Comparison of ENCODE assay signal across 22 cellular contexts in the genomic region with DNA sequence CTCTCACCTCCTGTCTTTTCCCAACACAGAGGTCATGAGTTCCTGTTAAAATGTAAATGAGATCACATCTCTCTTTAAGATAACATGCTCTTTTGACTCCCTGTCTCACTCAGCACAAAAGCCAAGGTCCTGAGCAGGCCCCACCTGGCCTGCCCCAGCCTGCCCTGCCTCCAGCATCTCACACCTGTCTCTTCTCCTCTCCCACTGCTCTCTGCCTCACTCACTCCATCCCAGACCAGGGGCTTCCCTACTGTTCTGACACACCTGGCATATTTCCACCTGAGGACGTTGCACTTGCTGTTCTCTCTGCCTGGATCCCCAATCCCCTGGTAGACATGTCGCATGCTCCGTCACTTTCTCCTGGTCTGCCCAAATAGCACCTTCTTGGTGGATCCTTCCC.
"Had no signal": no experiment of that assay in that cellular context is flagged by ENCODE, and none has a peak within 500 bp of the region (broad histone marks: within the 10 kb centered on the region; RNA-seq: fewer than 3 reads in every experiment).

No MANE protein-coding gene starts in this region.

- H3K27ac Mint-ChIP-seq: activated naive CD4-positive, alpha-beta T cell treated with anti-CD3 and anti-CD28 coated beads, Interleukin-2, amount 10 ng/mL, durations not matched to agents 7 days and 5 days; activated naive CD8-positive, alpha-beta T cell treated with anti-CD3 and anti-CD28 coated beads, Interleukin-2, amount 10 ng/mL, durations not matched to agents 7 days and 5 days; stimulated activated naive B cell treated with anti-CD40 and anti-IgM and Interleukin-4, amounts not matched to agents 10 μg/mL and 1 μg/mL and 100 μg/mL, for 72 hours had no signal

- ATAC-seq: activated CD4-positive, CD25-positive, alpha-beta regulatory T cell treated with anti-CD3 and anti-CD28 coated beads, Interleukin-2, amount 50 U/mL, for 24 hours; foreskin keratinocyte; heart right ventricle; left lung; pancreas; stimulated activated naive B cell treated with anti-CD40 and anti-IgM and Interleukin-4, amounts not matched to agents 10 μg/mL and 1 μg/mL and 100 μg/mL, for 72 hours had no signal

- H3K4me3 Mint-ChIP-seq: activated naive CD4-positive, alpha-beta T cell treated with anti-CD3 and anti-CD28 coated beads, Interleukin-2, amount 10 ng/mL, durations not matched to agents 7 days and 5 days; activated naive CD8-positive, alpha-beta T cell treated with anti-CD3 and anti-CD28 coated beads, Interleukin-2, amount 10 ng/mL, durations not matched to agents 7 days and 5 days; stimulated activated naive B cell treated with anti-CD40 and anti-IgM and Interleukin-4, amounts not matched to agents 10 μg/mL and 1 μg/mL and 100 μg/mL, for 72 hours had no signal

- H3K4me1 Mint-ChIP-seq: activated naive CD4-positive, alpha-beta T cell treated with anti-CD3 and anti-CD28 coated beads, Interleukin-2, amount 10 ng/mL, durations not matched to agents 7 days and 5 days; activated naive CD8-positive, alpha-beta T cell treated with anti-CD3 and anti-CD28 coated beads, Interleukin-2, amount 10 ng/mL, durations not matched to agents 7 days and 5 days; stimulated activated naive B cell treated with anti-CD40 and anti-IgM and Interleukin-4, amounts not matched to agents 10 μg/mL and 1 μg/mL and 100 μg/mL, for 72 hours had no signal

- DNase-seq: activated CD4-positive, alpha-beta T cell treated with anti-CD3 and anti-CD28 coated beads for 48 hours; activated CD4-positive, alpha-beta T cell treated with anti-CD3 and anti-CD28 coated beads, Interleukin-2, amount 50 U/mL, for 48 hours; activated CD8-positive, alpha-beta memory T cell treated with anti-CD3 and anti-CD28 coated beads for 24 hours; activated effector memory CD4-positive, alpha-beta T cell treated with anti-CD3 and anti-CD28 coated beads, Interleukin-2, amount 50 U/mL, for 16 hours; activated naive CD4-positive, alpha-beta T cell treated with anti-CD3 and anti-CD28 coated beads, Interleukin-2, amount 10 ng/mL, durations not matched to agents 7 days and 5 days; activated naive CD8-positive, alpha-beta T cell treated with anti-CD3 and anti-CD28 coated beads, Interleukin-2, amount 10 ng/mL, durations not matched to agents 7 days and 5 days; brain microvascular endothelial cell; caudate nucleus; foreskin keratinocyte; kidney glomerular epithelial cell; left lung; psoas muscle; stimulated activated CD4-positive, alpha-beta T cell treated with anti-CD3 and anti-CD28 coated beads, Interleukin-15, amount 100 ng/mL, for 24 hours; stimulated activated CD4-positive, alpha-beta T cell treated with anti-CD3 and anti-CD28 coated beads, Interleukin-2, amount 100 ng/mL, for 24 hours; stimulated activated naive B cell treated with anti-CD40 and anti-IgM and Interleukin-4, amounts not matched to agents 10 μg/mL and 1 μg/mL and 100 μg/mL, for 72 hours; T-helper 1 cell; T-helper 9 cell; transverse colon; WERI-Rb-1 had no signal

- FAIRE-seq: pancreas had no signal

- H3K36me3 Mint-ChIP-seq: activated naive CD4-positive, alpha-beta T cell treated with anti-CD3 and anti-CD28 coated beads, Interleukin-2, amount 10 ng/mL, durations not matched to agents 7 days and 5 days; activated naive CD8-positive, alpha-beta T cell treated with anti-CD3 and anti-CD28 coated beads, Interleukin-2, amount 10 ng/mL, durations not matched to agents 7 days and 5 days; stimulated activated naive B cell treated with anti-CD40 and anti-IgM and Interleukin-4, amounts not matched to agents 10 μg/mL and 1 μg/mL and 100 μg/mL, for 72 hours had no signal

- H3K9me3 Mint-ChIP-seq: activated naive CD4-positive, alpha-beta T cell treated with anti-CD3 and anti-CD28 coated beads, Interleukin-2, amount 10 ng/mL, durations not matched to agents 7 days and 5 days; activated naive CD8-positive, alpha-beta T cell treated with anti-CD3 and anti-CD28 coated beads, Interleukin-2, amount 10 ng/mL, durations not matched to agents 7 days and 5 days had no signal
